Comparison of ENCODE assay signal across 8 cellular contexts in the genomic region with DNA sequence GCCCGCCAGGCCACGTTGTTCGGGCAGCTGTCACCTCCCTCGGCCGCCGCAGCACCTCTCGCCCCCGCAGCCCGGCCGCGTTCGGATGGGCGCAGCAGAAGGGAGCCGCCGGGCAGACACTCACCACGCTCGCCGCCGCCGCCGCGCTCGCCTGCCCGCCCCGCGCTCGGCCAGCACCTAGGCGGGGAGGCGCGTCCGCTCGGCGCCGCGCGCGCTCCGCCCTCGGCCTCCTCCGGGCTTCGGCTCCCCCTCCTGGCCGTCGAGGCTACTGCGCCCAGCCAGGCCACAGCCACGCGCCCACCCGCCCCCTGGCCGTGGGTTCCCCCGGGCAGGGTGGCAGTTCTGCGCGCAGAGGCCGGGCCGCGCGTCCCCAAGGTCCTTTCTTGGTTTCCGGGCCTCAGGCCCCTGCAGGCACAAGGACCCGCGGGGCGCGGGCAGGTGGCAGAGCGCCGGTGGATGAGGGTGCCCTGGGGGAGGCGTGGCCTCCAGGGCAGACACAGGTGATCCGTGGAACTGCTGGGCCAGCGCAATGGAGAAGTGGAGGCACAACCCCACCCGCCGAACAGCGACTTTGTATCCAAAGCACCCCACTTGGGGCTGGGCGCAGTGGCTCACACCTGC. TPM values are rescaled to one million over a fixed set of nuclear protein-coding genes. Genes with fewer than 3 reads are reported as not detected.
DNase-seq lines count a peak whose midpoint lies in the region; ATAC-seq and TF ChIP-seq lines count a peak whose summit lies in the region.

A gene (minus strand): TSS at position 189 of the 621 bp plus-strand sequence. CDS start 3,275 bp downstream, outside the sequence.

- CTCF ChIA-PET in CD4-positive, alpha-beta T cell (lab: Charles Lee): no interaction called here

- peaks cover 14% of the 10 kb centered on the region for H3K4me1 ChIP-seq in OCI-LY3 (ENCODE audit: low read length)
- peaks cover 29% of the 10 kb centered on the region for H3K4me1 ChIP-seq in mucosa of stomach (ENCODE audit: control insufficient read depth, insufficient read depth, low read length)

- H3K4me1 Mint-ChIP-seq in CD4-positive, alpha-beta T cell (ENCODE audit: low read depth): peaks cover 16% of the 10 kb centered on the region

- H3K27ac ChIP-seq in CD4-positive, alpha-beta T cell (ENCODE audit: low read depth, low read length): peak within 1 kb of the TSS; percentile 91
- H3K27ac ChIP-seq in OCI-LY3 (ENCODE audit: low read length): peak within 1 kb of the TSS; percentile 78

- peak within 1 kb of the TSS; percentile 90 for H3K9ac ChIP-seq in OCI-LY3 (ENCODE audit: low read length)
- peak within 1 kb of the TSS; percentile 65 for H3K9ac ChIP-seq in mucosa of stomach (ENCODE audit: low read length)

- peak within 1 kb of the TSS; percentile 58; the same call in 1 of the 2 replicates for H2AFZ ChIP-seq in OCI-LY3 (ENCODE audit: low read depth, low read length)

- H4K20me1 ChIP-seq in OCI-LY3 (ENCODE audit: insufficient read depth, low read length): peaks cover 4% of the 10 kb centered on the region; the same call in 1 of the 2 replicates

- POLR2A ChIA-PET in CD4-positive, alpha-beta T cell (lab: Charles Lee): interaction anchor here (1.1 to 3.2 kb wide), 4 partner anchors 11 to 22 kb away, joined by 4 to 24 read pairs (median 13); a partner anchor contains a TSS

- H3K9me3 ChIP-seq in CD4-positive, alpha-beta T cell (ENCODE audit: control insufficient read depth, low read length): no peaks in the 10 kb centered on the region
- no peaks in the 10 kb centered on the region for H3K9me3 ChIP-seq in OCI-LY3 (ENCODE audit: insufficient read depth, low read length)
- H3K9me3 ChIP-seq in mucosa of stomach (ENCODE audit: control insufficient read depth, low read length): no peaks in the 10 kb centered on the region

- peak; percentile 66 for TF ChIP-seq CTCF in CD4-positive, alpha-beta T cell (IDR thresholded peaks at IDR 0.05)
- TF ChIP-seq CTCF in OCI-LY3 (IDR thresholded peaks at IDR 0.05; ENCODE audit: low read depth, low read length): peak; percentile 62

- peak within 1 kb of the TSS; percentile 92 for H3K4me3 Mint-ChIP-seq in CD4-positive, alpha-beta T cell

- H3K4me3 ChIP-seq in OCI-LY3 (ENCODE audit: low read length): peak within 1 kb of the TSS; percentile 92
- H3K4me3 ChIP-seq in mucosa of stomach (ENCODE audit: low read length): peak within 1 kb of the TSS; percentile 35

- no peaks in the 10 kb centered on the region for H3K9me3 Mint-ChIP-seq in CD4-positive, alpha-beta T cell

- peak; percentile 33 for TF ChIP-seq POLR2A in erythroblast (IDR thresholded peaks at IDR 0.05; ENCODE audit: low read length)

- intact Hi-C loops in CD4-positive, alpha-beta T cell (cut with DNase I, micrococcal nuclease): loop anchor here (5.0 kb wide), 4 partner anchors 51 to 291 kb away; a partner anchor contains a TSS

- H3K4me2 ChIP-seq in OCI-LY3 (ENCODE audit: low read length): peak within 1 kb of the TSS; percentile 98

- H3K27me3 Mint-ChIP-seq in CD4-positive, alpha-beta T cell: no peaks in the 10 kb centered on the region

- ATAC-seq in CD4-positive, alpha-beta T cell (ENCODE audit: poor library complexity): peak; percentile 61
- ATAC-seq in GM19397 (IDR thresholded peaks at IDR 0.05; ENCODE audit: unreplicated experiment): peak; percentile 51
- ATAC-seq in HG03565 (IDR thresholded peaks at IDR 0.05; ENCODE audit: unreplicated experiment): peak; percentile 37

- no peaks in the 10 kb centered on the region for H3K27me3 ChIP-seq in CD4-positive, alpha-beta T cell (ENCODE audit: control insufficient read depth, insufficient read depth, low read length)
- no peaks in the 10 kb centered on the region for H3K27me3 ChIP-seq in OCI-LY3 (ENCODE audit: low read depth, low read length)
- H3K27me3 ChIP-seq in mucosa of stomach (ENCODE audit: control insufficient read depth, insufficient read depth, low read length): no peaks in the 10 kb centered on the region

- peak within 1 kb of the TSS; percentile 91 for H3K27ac Mint-ChIP-seq in CD4-positive, alpha-beta T cell

- no peaks in the 10 kb centered on the region for H3K36me3 ChIP-seq in OCI-LY3 (replicated peaks; ENCODE audit: low read depth, low read length)
- no peaks in the 10 kb centered on the region for H3K36me3 ChIP-seq in mucosa of stomach (ENCODE audit: control insufficient read depth, insufficient read depth, low read length)

- peak; percentile 62 to 84 (median 77) for DNase-seq in CD4-positive, alpha-beta T cell
- peak; percentile 87 for DNase-seq in activated T-cell treated with anti-CD3 and anti-CD28 coated beads for 48 hours (ENCODE audit: low read depth)
- peak; percentile 86 to 93 for DNase-seq in erythroblast (lab: John Stamatoyannopoulos, UW)
- peak; percentile 63 for DNase-seq in stimulated activated CD8-positive, alpha-beta memory T cell treated with anti-CD3 and anti-CD28 coated beads, Interleukin-7, amount 100 ng/mL, for 24 hours (ENCODE audit: low read depth)

- H3K36me3 Mint-ChIP-seq in CD4-positive, alpha-beta T cell (ENCODE audit: low read depth): peaks cover 6% of the 10 kb centered on the region

- H3K79me2 ChIP-seq in OCI-LY3 (ENCODE audit: low read length): peaks cover 34% of the 10 kb centered on the region

RNA-seq across cellular contexts. Expression of the gene that starts here (rescaled TPM):
- 10 to 100 TPM in 1 of 2 experiments, 1 to 10 TPM in 1; 9.1 to 11.1 TPM for total RNA-seq in CD4-positive, alpha-beta T cell

Comparison
In these comparisons a context has a peak if more than half of its experiments do, and no peak if none do; other contexts are left out.
1. Peak in every context shown above with its lines: DNase-seq, ATAC-seq, H3K4me3 ChIP-seq and H3K27ac ChIP-seq.